9 cellular contexts compared by ENCODE assay signal in the genomic region with DNA sequence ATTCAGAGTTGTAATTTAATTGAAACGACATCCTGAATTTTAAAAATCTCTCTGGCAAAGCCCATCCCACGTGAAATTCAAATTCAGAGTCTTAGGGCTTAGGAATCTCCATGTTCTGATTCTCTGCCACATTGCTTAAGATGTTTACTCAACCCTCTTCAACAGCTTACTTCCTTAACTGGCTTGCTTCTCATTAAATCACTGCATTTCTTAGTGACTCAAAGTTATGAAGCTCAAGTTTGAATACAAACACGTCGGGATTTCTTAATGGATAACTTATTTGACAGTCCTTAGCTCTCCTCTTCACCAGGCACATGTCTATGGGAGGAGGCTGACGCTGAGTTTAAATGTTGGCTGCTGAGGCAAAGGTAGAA.
DNase-seq lines count a peak whose midpoint lies in the region; ATAC-seq and TF ChIP-seq lines count a peak whose summit lies in the region.
"Had no signal": no experiment of that assay in that cellular context is flagged by ENCODE, and none has a peak within 500 bp of the region (broad histone marks: within the 10 kb centered on the region; RNA-seq: fewer than 3 reads in every experiment).

No MANE protein-coding gene starts in this region.

- H3K27me3 ChIP-seq in ectodermal cell (ENCODE audit: control insufficient read depth, insufficient read depth, low read length, poor library complexity, severe bottlenecking): no peaks in the 10 kb centered on the region
- no peaks in the 10 kb centered on the region for H3K27me3 ChIP-seq in SJCRH30

- peak overlapping the region in 1 of 2 donors; percentile 84 for H3K27ac Mint-ChIP-seq in natural killer cell

- peak; percentile 39 for DNase-seq in Ammon's horn (ENCODE audit: low spot score)
- peak; percentile 70 for DNase-seq in NOMO-1 treated with DMSO at 0.1 percent for 48 hours (lab: John Stamatoyannopoulos, UW; ENCODE audit: unreplicated experiment)
- DNase-seq in natural killer cell: no peak
- DNase-seq in NCI-H510A treated with DMSO at 0.1 percent for 48 hours (lab: John Stamatoyannopoulos, UW): no peak
- no peak for DNase-seq in SJCRH30
- DNase-seq: NCI-H146 had no signal

- TF ChIP-seq CTCF in natural killer cell (IDR thresholded peaks at IDR 0.05): no peak

- H3K4me3 Mint-ChIP-seq in natural killer cell: peak overlapping the region; percentile 72

- peak overlapping the region; percentile 74 for H3K27ac ChIP-seq in ectodermal cell (ENCODE audit: insufficient read depth, low read depth, low read length, poor library complexity, severe bottlenecking)
- no peak overlapping the region for H3K27ac ChIP-seq in SJCRH30

- H3K9me3 ChIP-seq in ectodermal cell (ENCODE audit: control insufficient read depth, low read length) (no peaks in the 10 kb centered on the region), SJCRH30 (replicated peaks) (no peaks in the 10 kb centered on the region)

- H3K4me1 ChIP-seq in ectodermal cell (ENCODE audit: control insufficient read depth, insufficient read depth, low read length) (peaks cover 24% of the 10 kb centered on the region), SJCRH30 (peaks cover 15% of the 10 kb centered on the region)

- no peaks in the 10 kb centered on the region for H3K36me3 Mint-ChIP-seq in natural killer cell

- peaks cover 27 to 39% of the 10 kb centered on the region in 2 donors for H3K4me1 Mint-ChIP-seq in natural killer cell

- ATAC-seq in natural killer cell: peak in 2 of 3 donors; percentile 15 to 24
- no peak for ATAC-seq in HG03565 (IDR thresholded peaks at IDR 0.05; ENCODE audit: unreplicated experiment)
- no peak for ATAC-seq in GM21723 (IDR thresholded peaks at IDR 0.05; ENCODE audit: unreplicated experiment)

- 96 to 97% methylated on average over 5 of the region's 5 CpGs for WGBS in ectodermal cell, 2 experiments

- no peaks in the 10 kb centered on the region for H3K36me3 ChIP-seq in ectodermal cell (ENCODE audit: control insufficient read depth, insufficient read depth, low read length)
- no peaks in the 10 kb centered on the region for H3K36me3 ChIP-seq in SJCRH30

- no peak overlapping the region for H3K4me3 ChIP-seq in ectodermal cell (ENCODE audit: insufficient read depth, low read depth, low read length)
- H3K4me3 ChIP-seq in SJCRH30: no peak overlapping the region

- intact Hi-C loops in natural killer cell (cut with micrococcal nuclease): no loop called here

- peaks cover 0 to 39% of the 10 kb centered on the region in 2 donors for H3K27me3 Mint-ChIP-seq in natural killer cell (ENCODE audit: low read depth in 2 of 2)

- H3K9me3 Mint-ChIP-seq in natural killer cell: no peaks in the 10 kb centered on the region

Comparison
In these comparisons a context has a peak if more than half of its experiments do, and no peak if none do; other contexts are left out.
1. DNase-seq: peak in Ammon's horn (single experiment) and NOMO-1 treated with DMSO at 0.1 percent for 48 hours (single experiment); none in natural killer cell (single experiment), NCI-H510A treated with DMSO at 0.1 percent for 48 hours (single experiment) and SJCRH30 (0 of 2).
2. ATAC-seq: peak in natural killer cell (2 of 3); none in HG03565 (single experiment) and GM21723 (single experiment).